Comparison of ENCODE assay signal across 8 cellular contexts in genomic region chr15:80058851-80059785, GRCh38. TPM values are rescaled to one million over a fixed set of nuclear protein-coding genes. Genes with fewer than 3 reads are reported as not detected.
DNase-seq lines count a peak whose midpoint lies in the region; ATAC-seq and TF ChIP-seq lines count a peak whose summit lies in the region.

Gene ZFAND6, plus strand, starts transcription at chr15:80059676. Its CDS starts 60,669 bp downstream, at chr15:80120345.

- H3K36me3 ChIP-seq in thymus (ENCODE audit: control insufficient read depth, insufficient read depth), result no peaks in the 10 kb centered on the region

- no peak for TF ChIP-seq CTCF in glutamatergic neuron (IDR thresholded peaks at IDR 0.05; ENCODE audit: partially characterized antibody, unreplicated experiment)
- TF ChIP-seq CTCF in osteocyte (IDR thresholded peaks at IDR 0.05), result no peak

- H3K9me3 ChIP-seq in thymus (ENCODE audit: control insufficient read depth), result no peaks in the 10 kb centered on the region

- under 1% methylated on average over 74 of the region's 74 CpGs for WGBS in thymus

- peaks cover 31% of the 10 kb centered on the region for H3K4me1 Mint-ChIP-seq in activated naive CD8-positive, alpha-beta T cell (ENCODE audit: low read depth)
- H3K4me1 Mint-ChIP-seq in glutamatergic neuron (ENCODE audit: low read depth, unreplicated experiment) (peaks cover 10% of the 10 kb centered on the region), osteocyte (ENCODE audit: unreplicated experiment) (peaks cover 21% of the 10 kb centered on the region)

- ATAC-seq in HG02623 (IDR thresholded peaks at IDR 0.05; ENCODE audit: unreplicated experiment), result peak; percentile 73

- peak within 1 kb of the TSS; percentile 89 for H3K27ac ChIP-seq in thymus (ENCODE audit: low read depth)

- no peaks in the 10 kb centered on the region for H3K4me1 ChIP-seq in thymus (ENCODE audit: control insufficient read depth, insufficient read depth, low read length)

- peak; percentile 85 for DNase-seq in NCI-H1105 (lab: John Stamatoyannopoulos, UW)
- peak; percentile 98 for DNase-seq in SKM-1 treated with dmso at 0.1 percent for 144 hours (lab: John Stamatoyannopoulos, UW; ENCODE audit: unreplicated experiment)
- peak; percentile 97 for DNase-seq in glutamatergic neuron
- peak; percentile 98 for DNase-seq in osteocyte (ENCODE audit: extremely low spot score, unreplicated experiment)

- H3K27me3 Mint-ChIP-seq in activated naive CD8-positive, alpha-beta T cell, result no peaks in the 10 kb centered on the region
- H3K27me3 Mint-ChIP-seq in glutamatergic neuron (ENCODE audit: unreplicated experiment), result peaks cover 2% of the 10 kb centered on the region
- peaks cover 18% of the 10 kb centered on the region for H3K27me3 Mint-ChIP-seq in osteocyte (ENCODE audit: unreplicated experiment)

- no peaks in the 10 kb centered on the region for H3K27me3 ChIP-seq in thymus (ENCODE audit: control insufficient read depth, insufficient read depth)

- H3K9me3 Mint-ChIP-seq in activated naive CD8-positive, alpha-beta T cell (ENCODE audit: low read depth), result no peaks in the 10 kb centered on the region
- H3K9me3 Mint-ChIP-seq in glutamatergic neuron (ENCODE audit: unreplicated experiment) (peaks cover 3% of the 10 kb centered on the region), osteocyte (ENCODE audit: unreplicated experiment) (no peaks in the 10 kb centered on the region)

- H3K4me3 Mint-ChIP-seq in activated naive CD8-positive, alpha-beta T cell, result peak within 1 kb of the TSS; percentile 93
- peak within 1 kb of the TSS; percentile 95 for H3K4me3 Mint-ChIP-seq in glutamatergic neuron (ENCODE audit: unreplicated experiment)
- peak within 1 kb of the TSS; percentile 84 for H3K4me3 Mint-ChIP-seq in osteocyte (ENCODE audit: unreplicated experiment)

- peak; percentile 75 for TF ChIP-seq POLR2A in GM10847 (IDR thresholded peaks at IDR 0.05; ENCODE audit: extremely low read depth, insufficient read length)

- peak within 1 kb of the TSS; percentile 89 for H3K4me3 ChIP-seq in thymus (ENCODE audit: low read length)

- H3K36me3 Mint-ChIP-seq in activated naive CD8-positive, alpha-beta T cell, result no peaks in the 10 kb centered on the region
- H3K36me3 Mint-ChIP-seq in glutamatergic neuron (ENCODE audit: unreplicated experiment), result no peaks in the 10 kb centered on the region
- no peaks in the 10 kb centered on the region for H3K36me3 Mint-ChIP-seq in osteocyte (ENCODE audit: unreplicated experiment)

- peak within 1 kb of the TSS; percentile 93 for H3K27ac Mint-ChIP-seq in activated naive CD8-positive, alpha-beta T cell
- peak within 1 kb of the TSS; percentile 33 for H3K27ac Mint-ChIP-seq in glutamatergic neuron (ENCODE audit: unreplicated experiment)
- H3K27ac Mint-ChIP-seq in osteocyte (ENCODE audit: unreplicated experiment), result peak within 1 kb of the TSS; percentile 88

RNA-seq across cellular contexts. Expression of gene ZFAND6, which starts in this region (rescaled TPM):
- total RNA-seq in glutamatergic neuron (ENCODE audit: unreplicated experiment), result 80.1 TPM
- total RNA-seq in osteocyte, result 63.8 and 65.9 TPM in 2 replicates
- polyA plus RNA-seq in thymus, result 97.8 TPM

Comparison
In these comparisons a context has a peak if more than half of its experiments do, and no peak if none do; other contexts are left out.
1. Peak in every context shown above with its lines: DNase-seq, ATAC-seq, H3K4me3 ChIP-seq and H3K27ac ChIP-seq.
2. H3K27ac Mint-ChIP-seq: peak in every context shown above with its lines; median percentile 93 in activated naive CD8-positive, alpha-beta T cell; 88 in osteocyte; 33 in glutamatergic neuron.